ENCODE assay signal across 35 cellular contexts in genomic region chr2:3870997-3871396, GRCh38.
"Had no signal": no experiment of that assay in that cellular context is flagged by ENCODE, and none has a peak within 500 bp of the region (broad histone marks: within the 10 kb centered on the region; RNA-seq: fewer than 3 reads in every experiment).

No MANE protein-coding gene starts in this region.

- H3K27ac Mint-ChIP-seq: activated B cell treated with CpG ODN at 0.5 μM for 24 hours; activated CD4-positive, alpha-beta T cell treated with anti-CD3 and anti-CD28 coated beads for 36 hours; activated naive CD4-positive, alpha-beta T cell treated with anti-CD3 and anti-CD28 coated beads, Interleukin-2, amount 10 ng/mL, durations not matched to agents 7 days and 5 days; activated naive CD8-positive, alpha-beta T cell treated with anti-CD3 and anti-CD28 coated beads, Interleukin-2, amount 10 ng/mL, durations not matched to agents 7 days and 5 days; activated T-helper 1 cell treated with anti-CD3 and anti-CD28 coated beads, Interleukin-12 subunit alpha, Interleukin-12 subunit beta, Interleukin-2, Interleukin-4 antibody, amounts not matched to agents 30 ng/mL and 10 ng/mL and 1 ng/mL, durations not matched to agents 14 hours and 24 hours and 36 hours; brain; effector memory CD8-positive, alpha-beta T cell; naive B cell; nephron progenitor cell; stimulated activated memory B cell treated with anti-CD40 and anti-IgM and Interleukin-4, amounts not matched to agents 10 μg/mL and 1 μg/mL and 100 μg/mL, for 72 hours; stimulated activated naive CD8-positive, alpha-beta T cell treated with anti-CD3 and anti-CD28 coated beads, Interleukin-15, amount 100 ng/mL, for 72 hours; T-helper 2 cell treated with Interferon-gamma antibody and Interleukin-4, amounts not matched to agents 5 μg/mL and 100 μg/mL, for 36 hours had no signal

- H3K4me3 Mint-ChIP-seq: activated B cell treated with CpG ODN at 0.5 μM for 24 hours; activated CD4-positive, alpha-beta T cell treated with anti-CD3 and anti-CD28 coated beads for 36 hours; activated naive CD4-positive, alpha-beta T cell treated with anti-CD3 and anti-CD28 coated beads, Interleukin-2, amount 10 ng/mL, durations not matched to agents 7 days and 5 days; activated naive CD8-positive, alpha-beta T cell treated with anti-CD3 and anti-CD28 coated beads, Interleukin-2, amount 10 ng/mL, durations not matched to agents 7 days and 5 days; activated T-helper 1 cell treated with anti-CD3 and anti-CD28 coated beads, Interleukin-12 subunit alpha, Interleukin-12 subunit beta, Interleukin-2, Interleukin-4 antibody, amounts not matched to agents 30 ng/mL and 10 ng/mL and 1 ng/mL, durations not matched to agents 14 hours and 24 hours and 36 hours; brain; effector memory CD8-positive, alpha-beta T cell; naive B cell; nephron progenitor cell; stimulated activated memory B cell treated with anti-CD40 and anti-IgM and Interleukin-4, amounts not matched to agents 10 μg/mL and 1 μg/mL and 100 μg/mL, for 72 hours; stimulated activated naive CD8-positive, alpha-beta T cell treated with anti-CD3 and anti-CD28 coated beads, Interleukin-15, amount 100 ng/mL, for 72 hours; T-helper 2 cell treated with Interferon-gamma antibody and Interleukin-4, amounts not matched to agents 5 μg/mL and 100 μg/mL, for 36 hours had no signal

- DNase-seq: activated B cell treated with CpG ODN at 0.5 μM for 24 hours; activated CD4-positive, alpha-beta T cell treated with anti-CD3 and anti-CD28 coated beads for 36 hours; activated gamma-delta T cell; activated naive CD4-positive, alpha-beta T cell treated with anti-CD3 and anti-CD28 coated beads, Interleukin-2, amount 10 ng/mL, durations not matched to agents 7 days and 5 days; activated naive CD8-positive, alpha-beta T cell treated with anti-CD3 and anti-CD28 coated beads, Interleukin-2, amount 10 ng/mL, durations not matched to agents 7 days and 5 days; activated T-cell treated with anti-CD3 and anti-CD28 coated beads for 4 hours; cerebellar nuclear complex; cortex of kidney; effector memory CD8-positive, alpha-beta T cell; erythroblast; gastrocnemius medialis; glutamatergic neuron; left cardiac atrium; left ventricle myocardium superior; naive B cell; nephron progenitor cell; pancreas; retina; sigmoid colon; small intestine; stimulated activated CD4-positive, alpha-beta T cell treated with anti-CD3 and anti-CD28 coated beads, Interleukin-4, amount 100 ng/mL, for 4 hours; stimulated activated CD8-positive, alpha-beta memory T cell treated with anti-CD3 and anti-CD28 coated beads, Interleukin-4, amount 100 ng/mL, for 48 hours; stimulated activated naive CD8-positive, alpha-beta T cell treated with anti-CD3 and anti-CD28 coated beads, Interleukin-15, amount 100 ng/mL, for 72 hours; substantia nigra; thyroid gland; upper lobe of left lung had no signal

- H3K27me3 Mint-ChIP-seq: activated B cell treated with CpG ODN at 0.5 μM for 24 hours; activated CD4-positive, alpha-beta T cell treated with anti-CD3 and anti-CD28 coated beads for 36 hours; activated naive CD4-positive, alpha-beta T cell treated with anti-CD3 and anti-CD28 coated beads, Interleukin-2, amount 10 ng/mL, durations not matched to agents 7 days and 5 days; effector memory CD8-positive, alpha-beta T cell; stimulated activated memory B cell treated with anti-CD40 and anti-IgM and Interleukin-4, amounts not matched to agents 10 μg/mL and 1 μg/mL and 100 μg/mL, for 72 hours; stimulated activated naive CD8-positive, alpha-beta T cell treated with anti-CD3 and anti-CD28 coated beads, Interleukin-15, amount 100 ng/mL, for 72 hours had no signal

- H3K4me1 Mint-ChIP-seq: activated B cell treated with CpG ODN at 0.5 μM for 24 hours; activated CD4-positive, alpha-beta T cell treated with anti-CD3 and anti-CD28 coated beads for 36 hours; activated naive CD4-positive, alpha-beta T cell treated with anti-CD3 and anti-CD28 coated beads, Interleukin-2, amount 10 ng/mL, durations not matched to agents 7 days and 5 days; activated naive CD8-positive, alpha-beta T cell treated with anti-CD3 and anti-CD28 coated beads, Interleukin-2, amount 10 ng/mL, durations not matched to agents 7 days and 5 days; naive B cell; stimulated activated memory B cell treated with anti-CD40 and anti-IgM and Interleukin-4, amounts not matched to agents 10 μg/mL and 1 μg/mL and 100 μg/mL, for 72 hours; stimulated activated naive CD8-positive, alpha-beta T cell treated with anti-CD3 and anti-CD28 coated beads, Interleukin-15, amount 100 ng/mL, for 72 hours had no signal

- H3K9me3 Mint-ChIP-seq: activated B cell treated with CpG ODN at 0.5 μM for 24 hours; activated naive CD4-positive, alpha-beta T cell treated with anti-CD3 and anti-CD28 coated beads, Interleukin-2, amount 10 ng/mL, durations not matched to agents 7 days and 5 days; activated naive CD8-positive, alpha-beta T cell treated with anti-CD3 and anti-CD28 coated beads, Interleukin-2, amount 10 ng/mL, durations not matched to agents 7 days and 5 days; activated T-helper 1 cell treated with anti-CD3 and anti-CD28 coated beads, Interleukin-12 subunit alpha, Interleukin-12 subunit beta, Interleukin-2, Interleukin-4 antibody, amounts not matched to agents 30 ng/mL and 10 ng/mL and 1 ng/mL, durations not matched to agents 14 hours and 24 hours and 36 hours; stimulated activated memory B cell treated with anti-CD40 and anti-IgM and Interleukin-4, amounts not matched to agents 10 μg/mL and 1 μg/mL and 100 μg/mL, for 72 hours; stimulated activated naive CD8-positive, alpha-beta T cell treated with anti-CD3 and anti-CD28 coated beads, Interleukin-15, amount 100 ng/mL, for 72 hours; T-helper 2 cell treated with Interferon-gamma antibody and Interleukin-4, amounts not matched to agents 5 μg/mL and 100 μg/mL, for 36 hours had no signal

- H3K4me3 ChIP-seq: ascending aorta, cardiac muscle cell, gastrocnemius medialis, hepatocyte, pancreas, prostate gland, sigmoid colon, thyroid gland, upper lobe of left lung, vagina had no signal

- H3K36me3 Mint-ChIP-seq: activated naive CD4-positive, alpha-beta T cell treated with anti-CD3 and anti-CD28 coated beads, Interleukin-2, amount 10 ng/mL, durations not matched to agents 7 days and 5 days; activated naive CD8-positive, alpha-beta T cell treated with anti-CD3 and anti-CD28 coated beads, Interleukin-2, amount 10 ng/mL, durations not matched to agents 7 days and 5 days; brain; naive B cell; stimulated activated memory B cell treated with anti-CD40 and anti-IgM and Interleukin-4, amounts not matched to agents 10 μg/mL and 1 μg/mL and 100 μg/mL, for 72 hours had no signal

- H3K27ac ChIP-seq: ascending aorta, cardiac muscle cell, gastrocnemius medialis, hepatocyte, pancreas, prostate gland, sigmoid colon, thyroid gland, upper lobe of left lung, vagina had no signal
